In genomic region chr22:36193577-36193976, GRCh38 we compare ENCODE assay signal across 20 cellular contexts. TPM values are rescaled to one million over a fixed set of nuclear protein-coding genes. Genes with fewer than 3 reads are reported as not detected.
A peak's percentile ranks its signal among the peaks of the same experiment; 100 is the strongest.
DNase-seq lines count a peak whose midpoint lies in the region; ATAC-seq, FAIRE-seq and TF ChIP-seq lines count a peak whose summit lies in the region.
"Had no signal": no experiment of that assay in that cellular context is flagged by ENCODE, and none has a peak within 500 bp of the region (broad histone marks: within the 10 kb centered on the region; RNA-seq: fewer than 3 reads in every experiment).

No MANE protein-coding gene starts in this region.

- H3K27me3 Mint-ChIP-seq in natural killer cell treated with Interleukin-12 subunit alpha and Interleukin-12 subunit beta and Interleukin-15 and Interleukin-18, amount 100 ng/mL, for 72 hours, result peaks cover 0 to 4% of the 10 kb centered on the region in 2 donors

- H3K9me3 Mint-ChIP-seq in natural killer cell treated with Interleukin-12 subunit alpha and Interleukin-12 subunit beta and Interleukin-15 and Interleukin-18, amount 100 ng/mL, for 72 hours, result no peaks in the 10 kb centered on the region
- H3K9me3 Mint-ChIP-seq: CD4-positive, alpha-beta memory T cell had no signal

- no peaks in the 10 kb centered on the region for H3K36me3 ChIP-seq in small intestine (ENCODE audit: control insufficient read depth in 2 of 2, insufficient read depth in 2 of 2, low read length in 2 of 2)

- H3K9me3 ChIP-seq in small intestine (ENCODE audit: control insufficient read depth, low read depth), result no peaks in the 10 kb centered on the region

- H3K4me1 ChIP-seq in small intestine (ENCODE audit: control insufficient read depth in 2 of 2, insufficient read depth in 1 of 2, low read depth in 1 of 2, low read length in 1 of 2), result peaks cover 0 to 4% of the 10 kb centered on the region in 2 donors

- H3K4me3 Mint-ChIP-seq in natural killer cell treated with Interleukin-12 subunit alpha and Interleukin-12 subunit beta and Interleukin-15 and Interleukin-18, amount 100 ng/mL, for 72 hours, result no peak overlapping the region
- H3K4me3 Mint-ChIP-seq: CD4-positive, alpha-beta memory T cell had no signal

- no peak overlapping the region for H3K27ac ChIP-seq in coronary artery
- no peak overlapping the region for H3K27ac ChIP-seq in small intestine (ENCODE audit: low read depth in 1 of 2, low read length in 1 of 2)
- H3K27ac ChIP-seq: GM23248 had no signal

- FAIRE-seq in small intestine (lab: Jason Lieb, UNC), result no peak
- FAIRE-seq: G401.6, GM12892, H1 had no signal

- H3K27ac Mint-ChIP-seq in natural killer cell treated with Interleukin-12 subunit alpha and Interleukin-12 subunit beta and Interleukin-15 and Interleukin-18, amount 100 ng/mL, for 72 hours, result no peak overlapping the region
- H3K27ac Mint-ChIP-seq: CD4-positive, alpha-beta memory T cell had no signal

- peaks cover 23 to 25% of the 10 kb centered on the region in 2 donors for H3K4me1 Mint-ChIP-seq in natural killer cell treated with Interleukin-12 subunit alpha and Interleukin-12 subunit beta and Interleukin-15 and Interleukin-18, amount 100 ng/mL, for 72 hours (ENCODE audit: low read depth in 2 of 2)

- no peak for TF ChIP-seq CTCF in coronary artery (IDR thresholded peaks at IDR 0.05)

- ATAC-seq in left lobe of liver, result peak; percentile 74
- no peak for ATAC-seq in natural killer cell treated with Interleukin-12 subunit alpha and Interleukin-12 subunit beta and Interleukin-15 and Interleukin-18, amount 100 ng/mL, for 72 hours

- no peaks in the 10 kb centered on the region for H3K36me3 Mint-ChIP-seq in natural killer cell treated with Interleukin-12 subunit alpha and Interleukin-12 subunit beta and Interleukin-15 and Interleukin-18, amount 100 ng/mL, for 72 hours
- H3K36me3 Mint-ChIP-seq: CD4-positive, alpha-beta memory T cell had no signal

- 55 to 59% (median 57%) methylated on average over 3 of the region's 3 CpGs for WGBS in small intestine, 3 donors

- no peaks in the 10 kb centered on the region for H3K27me3 ChIP-seq in small intestine (ENCODE audit: control insufficient read depth in 2 of 2, insufficient read depth in 2 of 2, low read length in 2 of 2)

- H3K4me3 ChIP-seq in coronary artery (no peak overlapping the region), small intestine (ENCODE audit: low read depth in 1 of 2, low read length in 2 of 2) (no peak overlapping the region)
- H3K4me3 ChIP-seq: GM23248 had no signal

- DNase-seq in coronary artery (ENCODE audit: low spot score), result peak; percentile 43
- peak; percentile 73 for DNase-seq in left lobe of liver (ENCODE audit: low spot score)
- DNase-seq in small intestine, result peak; percentile 55
- DNase-seq in natural killer cell treated with Interleukin-12 subunit alpha and Interleukin-12 subunit beta and Interleukin-15 and Interleukin-18, amount 100 ng/mL, for 72 hours (ENCODE audit: low spot score), result no peak
- no peak for DNase-seq in HuH-7 (ENCODE audit: low spot score)
- no peak for DNase-seq in NCI-H1048 (lab: John Stamatoyannopoulos, UW)
- DNase-seq: C1 segment of cervical spinal cord; Calu3; CD4-positive, alpha-beta memory T cell; COR-L47; DMS153; DND-41; GM23248; H7; HCEC 1CT had no signal

RNA-seq across cellular contexts. Expression of gene APOL4, which starts 8.0 kb away (rescaled TPM):
- total RNA-seq in left lobe of liver, result 0.60 TPM
- 10 to 100 TPM in 2 of 3 donors, 1 to 10 TPM in 1; 8.9 to 12.8 (median 10.3) TPM for polyA plus RNA-seq in small intestine
- 1 to 10 TPM in 1 of 2 donors, under 1 TPM in 1; 0.64 to 1.5 TPM for total RNA-seq in natural killer cell treated with Interleukin-12 subunit alpha and Interleukin-12 subunit beta and Interleukin-15 and Interleukin-18, amount 100 ng/mL, for 72 hours
- total RNA-seq: A172; CD4-positive, alpha-beta memory T cell; GM23248; H1; H7 had no signal
- polyA plus RNA-seq: CD4-positive, alpha-beta memory T cell; GM23248 had no signal

RNA-seq across cellular contexts. Expression of gene APOL3, which starts 33.0 kb away (rescaled TPM):
- 26.9 TPM for total RNA-seq in left lobe of liver
- polyA plus RNA-seq in small intestine, result 10 to 100 TPM; 16.3 to 44.7 (median 19.7) TPM
- total RNA-seq in natural killer cell treated with Interleukin-12 subunit alpha and Interleukin-12 subunit beta and Interleukin-15 and Interleukin-18, amount 100 ng/mL, for 72 hours, result 100 to 1,000 TPM in 1 of 2 donors, 10 to 100 TPM in 1; 79.8 to 169 TPM
- total RNA-seq: A673, H1 had no signal

RNA-seq across cellular contexts. Expression of gene APOL2, which starts 45.8 kb away (rescaled TPM):
- 44.4 TPM for total RNA-seq in left lobe of liver
- 10 to 100 TPM; 28.1 to 68.4 (median 32.2) TPM for polyA plus RNA-seq in small intestine
- total RNA-seq in natural killer cell treated with Interleukin-12 subunit alpha and Interleukin-12 subunit beta and Interleukin-15 and Interleukin-18, amount 100 ng/mL, for 72 hours, result 100 to 1,000 TPM in 1 of 2 donors, 10 to 100 TPM in 1; 92.1 to 231 TPM

RNA-seq across cellular contexts. Expression of gene APOL1, which starts 59.4 kb away (rescaled TPM):
- 99.8 TPM for total RNA-seq in left lobe of liver
- polyA plus RNA-seq in small intestine, result 10 to 100 TPM in 1 of 3 donors, 1 to 10 TPM in 2; 8.4 to 32.2 (median 8.7) TPM
- total RNA-seq in natural killer cell treated with Interleukin-12 subunit alpha and Interleukin-12 subunit beta and Interleukin-15 and Interleukin-18, amount 100 ng/mL, for 72 hours, result 100 to 1,000 TPM in 1 of 2 donors, 10 to 100 TPM in 1; 42.2 to 129 TPM
- total RNA-seq: H1, H7 had no signal
- polyA plus RNA-seq: H1 had no signal

Comparison
In these comparisons a context has a peak if more than half of its experiments do, and no peak if none do; other contexts are left out.
1. DNase-seq: peak in coronary artery (single experiment), left lobe of liver (single experiment) and small intestine (single experiment); none in natural killer cell treated with Interleukin-12 subunit alpha and Interleukin-12 subunit beta and Interleukin-15 and Interleukin-18, amount 100 ng/mL, for 72 hours (single experiment), HuH-7 (single experiment) and NCI-H1048 (single experiment).